8 cellular contexts compared by ENCODE assay signal in genomic region chr17:30831257-30831656, GRCh38. TPM values are rescaled to one million over a fixed set of nuclear protein-coding genes. Genes with fewer than 3 reads are reported as not detected.
A peak's percentile ranks its signal among the peaks of the same experiment; 100 is the strongest.
DNase-seq lines count a peak whose midpoint lies in the region; ATAC-seq, FAIRE-seq and TF ChIP-seq lines count a peak whose summit lies in the region.

No MANE protein-coding gene starts in this region.

- 43% methylated on average over 13 of the region's 13 CpGs; no CpG with 5 or more reads in 1 of the 2 experiments for WGBS in H1 (ENCODE audit: extremely low coverage in 1 of 2, insufficient coverage in 1 of 2, insufficient read length in 1 of 2, insufficient replicate concordance in 2 of 2, low coverage in 1 of 2, low lambda C conversion rate in 2 of 2, missing lambda C conversion rate in 1 of 2), 2 experiments

- H3K4me3 ChIP-seq in Peyer's patch (peak overlapping the region; percentile 64 to 82 (median 78)), H1 (ENCODE audit: extremely low read depth in 1 of 4, insufficient read depth in 2 of 4, low read depth in 3 of 4, low read length in 4 of 4) (peak overlapping the region; percentile 86 to 98 (median 92))

- no peaks in the 10 kb centered on the region for H3K27me3 Mint-ChIP-seq in naive B cell

- peak overlapping the region; percentile 26 for H3K56ac ChIP-seq in H1 (replicated peaks; ENCODE audit: insufficient read length, low read depth, low read length)

- peak overlapping the region; percentile 84 for H4K91ac ChIP-seq in H1 (replicated peaks; ENCODE audit: insufficient read length, low read length)

- H4K8ac ChIP-seq in H1 (ENCODE audit: extremely low read depth, insufficient read depth, low read length): no peak overlapping the region

- no peak overlapping the region for H3K23ac ChIP-seq in H1 (ENCODE audit: insufficient read length)

- peaks cover 6 to 35% of the 10 kb centered on the region in 2 experiments; a peak in 3 of 4 replicates for H3K79me2 ChIP-seq in H1 (ENCODE audit: control insufficient read depth in 1 of 2, insufficient read depth in 2 of 2, low read length in 2 of 2)

- H3K4ac ChIP-seq in H1 (replicated peaks; ENCODE audit: insufficient read length, low read depth, low read length): no peak overlapping the region

- no peak overlapping the region for H3K14ac ChIP-seq in H1 (ENCODE audit: insufficient read length)

- peak overlapping the region; percentile 91 for H2AFZ ChIP-seq in H1 (ENCODE audit: low read length)

- H3K79me1 ChIP-seq in H1 (ENCODE audit: low read depth, low read length): no peaks in the 10 kb centered on the region

- peak overlapping the region; percentile 42; the same call in 1 of the 2 replicates for H3K18ac ChIP-seq in H1 (ENCODE audit: extremely low read depth, low read length)

- TF ChIP-seq EP300 in H1 (IDR thresholded peaks at IDR 0.05; ENCODE audit: borderline replicate concordance in 1 of 2, low read depth in 2 of 2, low read length in 2 of 2): no peak

- H2BK120ac ChIP-seq in H1 (replicated peaks; ENCODE audit: low read depth, low read length): peak overlapping the region; percentile 67

- POLR2A ChIA-PET in H1 (lab: Charles Lee; ENCODE audit: partially characterized antibody): interaction anchor here (0.6 to 1.7 kb wide), 8 partner anchors 9 to 139 kb away, joined by 3 to 6 read pairs (median 4); partner anchors contain the start of genes ADAP2 and RNF135

- peak overlapping the region; percentile 5; the same call in 1 of the 2 replicates for H2BK12ac ChIP-seq in H1 (ENCODE audit: low read depth, low read length)

- no peak for TF ChIP-seq RAD21 in H1 (IDR thresholded peaks at IDR 0.05 in 1 of 2, conservative IDR thresholded peaks at IDR 0.05 in 1 of 2; ENCODE audit: low read depth in 2 of 2, low read length in 2 of 2)

- H3K9me3 Mint-ChIP-seq in naive B cell: no peaks in the 10 kb centered on the region

- H4K20me1 ChIP-seq in H1 (replicated peaks in 1 of 2; ENCODE audit: control insufficient read depth in 1 of 2, insufficient read depth in 2 of 2, low read length in 2 of 2): peaks cover 0 to 6% of the 10 kb centered on the region in 2 experiments

- TF ChIP-seq POLR2A in Peyer's patch (IDR thresholded peaks at IDR 0.05) (no peak), H1 (IDR thresholded peaks at IDR 0.05; ENCODE audit: control extremely low read depth in 1 of 2, low read depth in 2 of 2, low read length in 2 of 2) (peak in 1 of 2 experiments; percentile 37; a peak in 1 of 3 replicates)

- H3K4me1 Mint-ChIP-seq in naive B cell: peaks cover 18 to 26% (median 19%) of the 10 kb centered on the region in 3 donors

- CTCF ChIA-PET in H1 (lab: Charles Lee; ENCODE audit: partially characterized antibody): interaction anchor here (0.6 kb wide), 1 partner anchor 35 kb away, joined by 3 read pairs; no protein-coding TSS in a partner anchor

- peak overlapping the region; percentile 92 to 93 for H3K4me2 ChIP-seq in H1 (ENCODE audit: insufficient read depth in 1 of 2, low read depth in 2 of 2, low read length in 2 of 2)

- peak; percentile 39 to 47 for ATAC-seq in activated CD4-positive, CD25-positive, alpha-beta regulatory T cell treated with anti-CD3 and anti-CD28 coated beads, Interleukin-2, amount 50 U/mL, for 24 hours
- peak; percentile 27 to 34 for ATAC-seq in naive B cell (ENCODE audit: low read depth in 2 of 2)

- FAIRE-seq in H1 (lab: Jason Lieb, UNC): no peak

- peak overlapping the region in 2 of 4 experiments; percentile 97 to 99; a peak in 4 of 7 replicates for H3K9ac ChIP-seq in H1 (replicated peaks in 1 of 4; ENCODE audit: extremely low read depth in 1 of 4, low read depth in 3 of 4, low read length in 3 of 4)

- H3K9me3 ChIP-seq in Peyer's patch: no peaks in the 10 kb centered on the region
- no peaks in the 10 kb centered on the region for H3K9me3 ChIP-seq in H1 (ENCODE audit: insufficient read depth in 2 of 2, low read depth in 1 of 2, low read length in 1 of 2)

- H3K4me1 ChIP-seq in Peyer's patch (peaks cover 0 to 18% (median 3%) of the 10 kb centered on the region in 4 donors), H1 (replicated peaks in 1 of 4; ENCODE audit: control insufficient read depth in 3 of 4, insufficient read depth in 4 of 4, low read length in 3 of 4) (peaks cover 2 to 13% (median 7%) of the 10 kb centered on the region in 4 experiments; a peak in 6 of 7 replicates)

- peak overlapping the region; percentile 94 to 99 (median 98) for H3K4me3 Mint-ChIP-seq in naive B cell

- peak overlapping the region; percentile 90 for H4K5ac ChIP-seq in H1 (ENCODE audit: insufficient read length, low read depth, low read length)

- H2AK5ac ChIP-seq in H1 (ENCODE audit: low read depth, low read length): no peak overlapping the region

- H2BK5ac ChIP-seq in H1 (ENCODE audit: low read depth, low read length): 0 out of 2 replicates have a peak overlapping the region, but pooled peaks have one; percentile 41

- no peak for DNase-seq in activated CD4-positive, CD25-positive, alpha-beta regulatory T cell (lab: John Stamatoyannopoulos, UW)
- DNase-seq in Peyer's patch (no peak), H1 (ENCODE audit: low read depth in 1 of 2, low spot score in 2 of 2) (no peak), naive B cell (no peak), HK-2 (ENCODE audit: unreplicated experiment) (no peak), NCI-H2029 (lab: John Stamatoyannopoulos, UW) (no peak), NCI-H187 (lab: John Stamatoyannopoulos, UW) (no peak)

- peak overlapping the region; percentile 55; the same call in 1 of the 2 replicates for H2BK20ac ChIP-seq in H1 (ENCODE audit: low read length)

- H2BK15ac ChIP-seq in H1 (ENCODE audit: low read length): no peak overlapping the region

- H3K27me3 ChIP-seq in Peyer's patch (no peaks in the 10 kb centered on the region), H1 (replicated peaks in 1 of 4; ENCODE audit: control insufficient read depth in 3 of 4, extremely low read depth in 1 of 4, insufficient read depth in 3 of 4, low read length in 3 of 4) (no peaks in the 10 kb centered on the region)

- H3K27ac Mint-ChIP-seq in naive B cell: peak overlapping the region; percentile 36 to 95 (median 90)

- H3K36me3 ChIP-seq in Peyer's patch (no peaks in the 10 kb centered on the region), H1 (ENCODE audit: control insufficient read depth in 2 of 4, insufficient read depth in 4 of 4, low read length in 3 of 4) (peaks cover 3 to 4% (median 4%) of the 10 kb centered on the region in 4 experiments; a peak in 5 of 8 replicates)

- H3K27ac ChIP-seq in Peyer's patch (peak overlapping the region in 3 of 4 donors; percentile 7 to 58 (median 41)), H1 (ENCODE audit: low read depth, low read length) (peak overlapping the region; percentile 89; the same call in 1 of the 2 replicates)

- H3K36me3 Mint-ChIP-seq in naive B cell: peaks cover 0 to 6% of the 10 kb centered on the region in 2 donors

- H3K23me2 ChIP-seq in H1 (ENCODE audit: low read depth, low read length): peaks cover 7% of the 10 kb centered on the region; the same call in 1 of the 2 replicates

- TF ChIP-seq CTCF in Peyer's patch (IDR thresholded peaks at IDR 0.05): no peak
- no peak for TF ChIP-seq CTCF in H1 (IDR thresholded peaks at IDR 0.05; ENCODE audit: control extremely low read depth in 1 of 3, insufficient read depth in 1 of 3, low read depth in 1 of 3, low read length in 3 of 3)

TF ChIP-seq in H1, 55 proteins besides CTCF, POLR2A, EP300 and RAD21 (continues in another document):
- peak; percentile 39; the same call in 1 of the 2 replicates for TF ChIP-seq BACH1 (IDR thresholded peaks at IDR 0.05; ENCODE audit: low read length)
- peak; percentile 77 for TF ChIP-seq MAFK (IDR thresholded peaks at IDR 0.05; ENCODE audit: low read depth, low read length)
- no peak for TF ChIP-seq RBBP5 (IDR thresholded peaks at IDR 0.05; ENCODE audit: borderline replicate concordance, low read depth, low read length)

RNA-seq across cellular contexts. Expression of gene ATAD5, which starts 0.5 kb away (rescaled TPM):
- total RNA-seq in Peyer's patch: 10 to 100 TPM in 1 of 4 donors, 1 to 10 TPM in 3; 2.3 to 14.0 (median 2.6) TPM
- 25.6 and 30.0 TPM in 2 replicates for total RNA-seq in H1 (2021; fragmentation: NEBNext Ultra II Directional; extraction: Animal tissue kit (Norgen Biotek cat#: 25700))
- polyA plus RNA-seq in H1 (2011; rRNA removed) (3.0 and 3.5 TPM in 2 replicates), naive B cell (ENCODE audit: low read depth in 6 of 6) (1 to 10 TPM in 5 of 6 donors, not detected in 1; 1.1 to 2.7 (median 2.4) TPM)
- polyA plus RNA-seq in H1 (2011; cell fraction: cytosol; rRNA removed): 5.9 TPM
- 5.0 TPM for polyA plus RNA-seq in H1 (2011; cell fraction: nucleus; rRNA removed)
- polyA plus RNA-seq in H1 (2012, experiment 1 of 2): 4.5 to 8.8 TPM (median 5.5 TPM) in 4 replicates
- polyA plus RNA-seq in H1 (2012, experiment 2 of 2): 0.41 TPM
- polyA plus RNA-seq in H1 (2013, experiment 1 of 2): 17.2 TPM
- polyA plus RNA-seq in H1 (2013, experiment 2 of 2): 15.0 TPM
- polyA minus RNA-seq in H1 (2011; rRNA and poly(A)+ RNA removed): 7.4 and 11.1 TPM in 2 replicates
- polyA minus RNA-seq in H1 (2011; cell fraction: cytosol; rRNA and poly(A)+ RNA removed): 18.3 TPM
- polyA minus RNA-seq in H1 (2011; cell fraction: nucleus; rRNA and poly(A)+ RNA removed): 34.9 TPM

RNA-seq across cellular contexts. Expression of gene CRLF3, which starts 6.8 kb away (rescaled TPM):
- 10 to 100 TPM in 3 of 4 donors, 1 to 10 TPM in 1; 7.9 to 45.4 (median 19.7) TPM for total RNA-seq in Peyer's patch
- 21.0 and 22.7 TPM in 2 replicates for total RNA-seq in H1 (2021; fragmentation: NEBNext Ultra II Directional; extraction: Animal tissue kit (Norgen Biotek cat#: 25700))
- 8.7 and 12.7 TPM in 2 replicates for polyA plus RNA-seq in H1 (2011; rRNA removed)
- polyA plus RNA-seq in H1 (2011; cell fraction: cytosol; rRNA removed): 14.3 TPM
- 4.0 TPM for polyA plus RNA-seq in H1 (2011; cell fraction: nucleus; rRNA removed)
- 13.2 to 25.9 TPM (median 13.8 TPM) in 4 replicates for polyA plus RNA-seq in H1 (2012, experiment 1 of 2)
- polyA plus RNA-seq in H1 (2012, experiment 2 of 2): 2.8 TPM
- polyA plus RNA-seq in H1 (2013, experiment 1 of 2): 9.4 TPM
- 8.7 TPM for polyA plus RNA-seq in H1 (2013, experiment 2 of 2)
- 14.4 and 18.0 TPM in 2 replicates for polyA minus RNA-seq in H1 (2011; rRNA and poly(A)+ RNA removed)
- 14.4 TPM for polyA minus RNA-seq in H1 (2011; cell fraction: cytosol; rRNA and poly(A)+ RNA removed)
- 9.4 TPM for polyA minus RNA-seq in H1 (2011; cell fraction: nucleus; rRNA and poly(A)+ RNA removed)
- polyA plus RNA-seq in naive B cell (ENCODE audit: low read depth in 6 of 6): 100 to 1,000 TPM; 106 to 137 (median 112) TPM
